Comparison of ENCODE assay signal across 1 cellular context in the genomic region with DNA sequence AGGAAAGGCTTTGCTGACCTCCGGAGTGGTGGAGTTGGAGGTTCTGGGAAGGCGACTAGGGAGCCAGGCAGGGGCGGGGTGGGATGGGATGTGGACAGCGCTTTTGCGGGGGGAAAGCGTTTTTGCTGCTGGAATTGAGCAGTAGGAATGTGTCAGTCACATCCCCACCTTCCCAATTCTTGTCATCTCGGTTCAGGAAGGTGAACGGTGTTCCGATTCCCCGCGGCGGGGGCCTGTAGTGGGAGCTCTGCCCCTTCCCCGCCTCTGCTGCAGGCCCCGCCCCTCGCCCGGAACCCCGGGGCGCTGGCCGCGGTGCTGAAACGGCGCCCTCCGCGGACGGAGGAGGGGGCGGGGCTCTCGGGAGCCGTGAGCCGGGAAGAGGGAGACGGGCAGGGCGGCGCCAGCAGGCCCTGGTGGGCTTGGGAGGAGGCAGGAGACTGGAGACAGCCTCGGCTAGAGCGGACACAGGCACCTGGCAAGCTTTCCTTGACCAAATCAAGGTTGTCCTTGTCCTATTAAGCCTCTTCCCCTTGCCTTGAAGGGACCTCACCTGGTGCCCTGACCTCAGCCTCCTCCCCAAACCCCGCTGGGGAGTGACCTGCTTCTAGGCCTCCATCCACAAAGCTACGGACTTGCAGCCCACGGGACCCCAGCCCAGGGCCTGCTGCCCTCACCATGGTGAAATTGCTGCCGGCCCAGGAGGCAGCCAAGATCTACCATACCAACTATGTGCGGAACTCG.
TF ChIP-seq lines count a peak whose summit lies in the region.

Gene LHFPL5 (plus strand): TSS at position 357 of the 741 bp plus-strand sequence. CDS start 319 bp downstream, at position 676.

TF ChIP-seq in HepG2, 621 proteins besides CTCF, POLR2A, EP300 and RAD21 (continued from another document and continues in another):
- TF ChIP-seq ZBTB43 (CRISPR knock-in tag; conservative IDR thresholded peaks at IDR 0.05) (peak; percentile 95), ZNF883 (CRISPR knock-in tag; IDR thresholded peaks at IDR 0.05; ENCODE audit: not compliant biosample characterization) (peak; percentile 100), GTF2F1 (IDR thresholded peaks at IDR 0.05; ENCODE audit: low read length) (no peak), ZNF589 (CRISPR knock-in tag; conservative IDR thresholded peaks at IDR 0.05) (peak; percentile 99), ATF4 (CRISPR knock-in tag; IDR thresholded peaks at IDR 0.05) (peak in 1 of 2 experiments; percentile 88; a peak in 2 of 4 replicates), ZNF101 (CRISPR knock-in tag; IDR thresholded peaks at IDR 0.05; ENCODE audit: borderline replicate concordance, low read depth) (no peak; the same call in 1 of the 2 replicates), THRA (CRISPR knock-in tag; IDR thresholded peaks at IDR 0.05; ENCODE audit: borderline replicate concordance) (peak; percentile 97), POLR2AphosphoS5 (IDR thresholded peaks at IDR 0.05; ENCODE audit: low read depth, low read length) (no peak), CEBPZ (IDR thresholded peaks at IDR 0.05; ENCODE audit: low read length) (no peak), JUNB (CRISPR knock-in tag; IDR thresholded peaks at IDR 0.05; ENCODE audit: borderline replicate concordance) (peak; percentile 81; the same call in 1 of the 2 replicates), THYN1 (CRISPR knock-in tag; IDR thresholded peaks at IDR 0.05; ENCODE audit: borderline replicate concordance, low read depth) (no peak), ZNF570 (CRISPR knock-in tag; IDR thresholded peaks at IDR 0.05; ENCODE audit: borderline replicate concordance) (peak; percentile 94; the same call in 1 of the 2 replicates), PLSCR1 (CRISPR knock-in tag; IDR thresholded peaks at IDR 0.05; ENCODE audit: borderline replicate concordance) (peak; percentile 94; the same call in 1 of the 2 replicates), ARID5B (CRISPR knock-in tag; IDR thresholded peaks at IDR 0.05) (peak; percentile 91), HDAC6 (IDR thresholded peaks at IDR 0.05; ENCODE audit: low read depth, low read length) (no peak), PHF5A (CRISPR knock-in tag; IDR thresholded peaks at IDR 0.05; ENCODE audit: low read depth, unreplicated experiment) (peak; percentile 94), NFATC3 (CRISPR knock-in tag; IDR thresholded peaks at IDR 0.05) (0 out of 2 replicates have a peak, but pooled peaks have one; percentile 86), RFX5 (IDR thresholded peaks at IDR 0.05; ENCODE audit: low read depth, low read length) (no peak), RBAK (CRISPR knock-in tag; IDR thresholded peaks at IDR 0.05) (no peak), ATRX (CRISPR knock-in tag; IDR thresholded peaks at IDR 0.05; ENCODE audit: borderline replicate concordance) (no peak), SNAI1 (CRISPR knock-in tag; IDR thresholded peaks at IDR 0.05; ENCODE audit: borderline replicate concordance) (peak; percentile 89; the same call in 1 of the 2 replicates), FOXK1 (CRISPR knock-in tag; IDR thresholded peaks at IDR 0.05; ENCODE audit: borderline replicate concordance, low read depth) (peak; percentile 91; the same call in 1 of the 2 replicates), TRAFD1 (CRISPR knock-in tag; IDR thresholded peaks at IDR 0.05; ENCODE audit: borderline replicate concordance) (0 out of 2 replicates have a peak, but pooled peaks have one; percentile 66), ZNF552 (CRISPR knock-in tag; IDR thresholded peaks at IDR 0.05; ENCODE audit: borderline replicate concordance) (peak; percentile 97), PAF1 (CRISPR knock-in tag; IDR thresholded peaks at IDR 0.05) (no peak), ZNF879 (CRISPR knock-in tag; IDR thresholded peaks at IDR 0.05) (peak; percentile 98), ZNF530 (CRISPR knock-in tag; IDR thresholded peaks at IDR 0.05; ENCODE audit: low read depth) (peak; percentile 95), NONO (IDR thresholded peaks at IDR 0.05) (no peak), NONO (CRISPR knock-in tag; conservative IDR thresholded peaks at IDR 0.05) (peak; percentile 70), KLF11 (CRISPR knock-in tag; IDR thresholded peaks at IDR 0.05) (peak; percentile 99)
- TF ChIP-seq, protein P1, sequence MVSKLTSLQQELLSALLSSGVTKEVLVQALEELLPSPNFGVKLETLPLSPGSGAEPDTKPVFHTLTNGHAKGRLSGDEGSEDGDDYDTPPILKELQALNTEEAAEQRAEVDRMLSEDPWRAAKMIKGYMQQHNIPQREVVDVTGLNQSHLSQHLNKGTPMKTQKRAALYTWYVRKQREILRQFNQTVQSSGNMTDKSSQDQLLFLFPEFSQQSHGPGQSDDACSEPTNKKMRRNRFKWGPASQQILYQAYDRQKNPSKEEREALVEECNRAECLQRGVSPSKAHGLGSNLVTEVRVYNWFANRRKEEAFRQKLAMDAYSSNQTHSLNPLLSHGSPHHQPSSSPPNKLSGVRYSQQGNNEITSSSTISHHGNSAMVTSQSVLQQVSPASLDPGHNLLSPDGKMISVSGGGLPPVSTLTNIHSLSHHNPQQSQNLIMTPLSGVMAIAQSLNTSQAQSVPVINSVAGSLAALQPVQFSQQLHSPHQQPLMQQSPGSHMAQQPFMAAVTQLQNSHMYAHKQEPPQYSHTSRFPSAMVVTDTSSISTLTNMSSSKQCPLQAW (CRISPR knock-in tag; IDR thresholded peaks at IDR 0.05): peak; percentile 97
- TF ChIP-seq, protein P2, sequence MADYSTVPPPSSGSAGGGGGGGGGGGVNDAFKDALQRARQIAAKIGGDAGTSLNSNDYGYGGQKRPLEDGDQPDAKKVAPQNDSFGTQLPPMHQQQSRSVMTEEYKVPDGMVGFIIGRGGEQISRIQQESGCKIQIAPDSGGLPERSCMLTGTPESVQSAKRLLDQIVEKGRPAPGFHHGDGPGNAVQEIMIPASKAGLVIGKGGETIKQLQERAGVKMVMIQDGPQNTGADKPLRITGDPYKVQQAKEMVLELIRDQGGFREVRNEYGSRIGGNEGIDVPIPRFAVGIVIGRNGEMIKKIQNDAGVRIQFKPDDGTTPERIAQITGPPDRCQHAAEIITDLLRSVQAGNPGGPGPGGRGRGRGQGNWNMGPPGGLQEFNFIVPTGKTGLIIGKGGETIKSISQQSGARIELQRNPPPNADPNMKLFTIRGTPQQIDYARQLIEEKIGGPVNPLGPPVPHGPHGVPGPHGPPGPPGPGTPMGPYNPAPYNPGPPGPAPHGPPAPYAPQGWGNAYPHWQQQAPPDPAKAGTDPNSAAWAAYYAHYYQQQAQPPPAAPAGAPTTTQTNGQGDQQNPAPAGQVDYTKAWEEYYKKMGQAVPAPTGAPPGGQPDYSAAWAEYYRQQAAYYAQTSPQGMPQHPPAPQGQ (CRISPR knock-in tag; IDR thresholded peaks at IDR 0.05; ENCODE audit: borderline replicate concordance): no peak
- TF ChIP-seq, protein P3, sequence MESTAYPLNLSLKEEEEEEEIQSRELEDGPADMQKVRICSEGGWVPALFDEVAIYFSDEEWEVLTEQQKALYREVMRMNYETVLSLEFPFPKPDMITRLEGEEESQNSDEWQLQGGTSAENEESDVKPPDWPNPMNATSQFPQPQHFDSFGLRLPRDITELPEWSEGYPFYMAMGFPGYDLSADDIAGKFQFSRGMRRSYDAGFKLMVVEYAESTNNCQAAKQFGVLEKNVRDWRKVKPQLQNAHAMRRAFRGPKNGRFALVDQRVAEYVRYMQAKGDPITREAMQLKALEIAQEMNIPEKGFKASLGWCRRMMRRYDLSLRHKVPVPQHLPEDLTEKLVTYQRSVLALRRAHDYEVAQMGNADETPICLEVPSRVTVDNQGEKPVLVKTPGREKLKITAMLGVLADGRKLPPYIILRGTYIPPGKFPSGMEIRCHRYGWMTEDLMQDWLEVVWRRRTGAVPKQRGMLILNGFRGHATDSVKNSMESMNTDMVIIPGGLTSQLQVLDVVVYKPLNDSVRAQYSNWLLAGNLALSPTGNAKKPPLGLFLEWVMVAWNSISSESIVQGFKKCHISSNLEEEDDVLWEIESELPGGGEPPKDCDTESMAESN (CRISPR knock-in tag; conservative IDR thresholded peaks at IDR 0.05): peak; percentile 98
